Comparison of ENCODE assay signal across 18 cellular contexts in genomic region chr20:2747676-2748235, GRCh38. TPM values are rescaled to one million over a fixed set of nuclear protein-coding genes. Genes with fewer than 3 reads are reported as not detected.
"Had no signal": no experiment of that assay in that cellular context is flagged by ENCODE, and none has a peak within 500 bp of the region (broad histone marks: within the 10 kb centered on the region; RNA-seq: fewer than 3 reads in every experiment).

No MANE protein-coding gene starts in this region.

- H3K9me3 ChIP-seq: gastroesophageal sphincter, suprapubic skin had no signal

- H3K9me3 Mint-ChIP-seq: endodermal cell, nephron had no signal

- H3K36me3 ChIP-seq: gastroesophageal sphincter, suprapubic skin had no signal

- DNase-seq: activated naive CD4-positive, alpha-beta T cell; aorta; cerebellar nuclear complex; left ventricle myocardium superior; mesenchymal stem cell; nucleus accumbens; right cardiac atrium; small intestine; stimulated activated CD4-positive, alpha-beta T cell treated with anti-CD3 and anti-CD28 coated beads, Interleukin-4, amount 100 ng/mL, for 24 hours; stimulated activated naive CD4-positive, alpha-beta T cell treated with Interleukin-2 at 50 U/mL for 16 hours; trophoblast cell had no signal

- H3K27ac ChIP-seq: gastroesophageal sphincter, SK-N-MC, suprapubic skin had no signal

- H3K4me3 ChIP-seq: gastroesophageal sphincter, SK-N-MC, suprapubic skin had no signal

- H3K4me3 Mint-ChIP-seq: endodermal cell, nephron had no signal

- ATAC-seq: gastroesophageal sphincter, left ventricle myocardium superior, right cardiac atrium had no signal

- H3K27ac Mint-ChIP-seq: endodermal cell, nephron, progenitor cell of endocrine pancreas had no signal

RNA-seq across cellular contexts. Expression of gene CPXM1, which starts 52.7 kb away (rescaled TPM):
- polyA plus RNA-seq: keratinocyte had no signal

RNA-seq across cellular contexts. Expression of gene EBF4, which starts 55.2 kb away (rescaled TPM):
- polyA plus RNA-seq: keratinocyte had no signal
